In genomic region chr14:99769123-99769522, GRCh38 we compare ENCODE assay signal across 1 cellular context.
TF ChIP-seq lines count a peak whose summit lies in the region.

No MANE protein-coding gene starts in this region.

TF ChIP-seq in H1, 55 proteins besides CTCF, POLR2A, EP300 and RAD21 (continued from another document):
- TF ChIP-seq TEAD4 (IDR thresholded peaks at IDR 0.05; ENCODE audit: low read depth, low read length), result no peak
- TF ChIP-seq RNF2 (IDR thresholded peaks at IDR 0.05; ENCODE audit: borderline replicate concordance, low read depth, low read length, missing control alignments, poor library complexity, severe bottlenecking), result no peak
- TF ChIP-seq JUN (IDR thresholded peaks at IDR 0.05; ENCODE audit: low read depth, low read length), result no peak
- no peak for TF ChIP-seq RFX5 (IDR thresholded peaks at IDR 0.05; ENCODE audit: borderline replicate concordance, low read depth, low read length)
- no peak for TF ChIP-seq EGR1 (IDR thresholded peaks at IDR 0.05; ENCODE audit: borderline replicate concordance, low read depth, low read length)
TF ChIP-seq in H1: peak in this region for 0.
